ENCODE assay signal across 18 cellular contexts in the genomic region with DNA sequence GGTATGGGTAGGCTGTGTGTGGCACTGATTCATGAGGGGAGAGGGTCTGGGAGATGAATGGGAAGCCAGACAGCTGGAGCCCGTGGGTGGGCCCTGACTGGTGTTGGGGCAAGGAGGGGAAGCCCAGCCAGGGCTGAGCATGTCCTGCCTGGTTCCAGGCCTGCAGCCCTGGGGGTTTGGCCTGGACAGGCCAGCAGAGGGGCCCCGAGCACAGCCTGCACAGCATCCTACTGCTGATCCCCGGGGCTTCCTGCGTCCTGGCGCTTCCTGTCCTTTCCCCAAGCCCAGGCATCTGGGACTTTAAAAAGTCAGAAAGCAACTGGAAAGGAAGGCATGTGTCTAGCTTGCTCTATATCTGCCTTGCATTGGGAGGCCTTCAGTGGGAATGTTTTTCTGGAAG. TPM values are rescaled to one million over a fixed set of nuclear protein-coding genes. Genes with fewer than 3 reads are reported as not detected.
"Had no signal": no experiment of that assay in that cellular context is flagged by ENCODE, and none has a peak within 500 bp of the region (broad histone marks: within the 10 kb centered on the region; RNA-seq: fewer than 3 reads in every experiment).

No MANE protein-coding gene starts in this region.

- H3K27ac ChIP-seq: adrenal gland, esophagus muscularis mucosa, right atrium auricular region, skin epidermis, stomach, thoracic aorta, WERI-Rb-1 had no signal

- H3K36me3 ChIP-seq: adrenal gland, right atrium auricular region, thoracic aorta, WERI-Rb-1 had no signal

- H3K9me3 ChIP-seq: adrenal gland, esophagus muscularis mucosa, right atrium auricular region, stomach, thoracic aorta had no signal

- DNase-seq: activated CD4-positive, alpha-beta T cell treated with anti-CD3 and anti-CD28 coated beads, Interleukin-2, amount 10 ng/mL, durations not matched to agents 7 days and 5 days; activated naive CD4-positive, alpha-beta T cell treated with anti-CD3 and anti-CD28 coated beads, Interleukin-2, amount 50 U/mL, for 16 hours; adrenal gland; foreskin fibroblast; head of caudate nucleus; mammary epithelial cell; posterior cingulate gyrus; stomach; T1000; WERI-Rb-1 had no signal

- H3K4me3 ChIP-seq: adrenal gland, esophagus muscularis mucosa, right atrium auricular region, skin epidermis, stomach, thoracic aorta had no signal

- H3K27me3 ChIP-seq: adrenal gland, esophagus muscularis mucosa, right atrium auricular region, stomach had no signal

- ATAC-seq: left lobe of liver had no signal

RNA-seq across cellular contexts. Expression of a gene that starts 18.8 kb away (rescaled TPM):
- total RNA-seq: mammary epithelial cell, urinary bladder had no signal
- polyA plus RNA-seq: neural cell had no signal

RNA-seq across cellular contexts. Expression of a gene that starts 29.1 kb away (rescaled TPM):
- total RNA-seq: adrenal gland, dermis microvascular lymphatic vessel endothelial cell, esophagus muscularis mucosa, left lobe of liver, mammary epithelial cell, right atrium auricular region, urinary bladder had no signal
- polyA plus RNA-seq: adrenal gland, neural cell had no signal
